In genomic region chr20:50401047-50401586, GRCh38 we compare ENCODE assay signal across 15 cellular contexts.
"Had no signal": no experiment of that assay in that cellular context is flagged by ENCODE, and none has a peak within 500 bp of the region (broad histone marks: within the 10 kb centered on the region; RNA-seq: fewer than 3 reads in every experiment).

No MANE protein-coding gene starts in this region.

- H3K27me3 ChIP-seq: neutrophil, testis, uterus had no signal

- ATAC-seq: activated CD8-positive, alpha-beta T cell treated with anti-CD3 and anti-CD28 coated beads for 36 hours; activated T-cell treated with anti-CD3 and anti-CD28 coated beads, Interleukin-2, amount 50 U/mL, for 4 hours; naive thymus-derived CD8-positive, alpha-beta T cell; stimulated activated naive CD8-positive, alpha-beta T cell treated with anti-CD3 and anti-CD28 coated beads, Interleukin-15, amount 100 ng/mL, for 72 hours had no signal

- H3K27ac ChIP-seq: neutrophil had no signal

- H3K4me3 ChIP-seq: spleen, testis, uterus had no signal

- H3K9me3 ChIP-seq: neutrophil, spleen, testis, uterus had no signal

- H3K4me1 ChIP-seq: uterus had no signal

- H3K36me3 ChIP-seq: neutrophil, spleen, uterus had no signal

- DNase-seq: activated B cell treated with CpG ODN at 0.5 μM for 24 hours; activated CD4-positive, alpha-beta T cell treated with anti-CD3 and anti-CD28 coated beads for 48 hours; activated CD8-positive, alpha-beta T cell treated with anti-CD3 and anti-CD28 coated beads for 36 hours; activated effector memory CD4-positive, alpha-beta T cell treated with Interleukin-2 at 50 U/mL for 16 hours; activated T-cell treated with anti-CD3 and anti-CD28 coated beads, Interleukin-2, amount 50 U/mL, for 4 hours; caudate nucleus; effector memory CD4-positive, alpha-beta T cell; foreskin melanocyte; mesenchymal stem cell; naive thymus-derived CD8-positive, alpha-beta T cell; spleen; stimulated activated naive CD8-positive, alpha-beta T cell treated with anti-CD3 and anti-CD28 coated beads, Interleukin-15, amount 100 ng/mL, for 72 hours; testis; uterus had no signal
